Comparison of ENCODE assay signal across 14 cellular contexts in genomic region chr12:71476513-71476912, GRCh38. TPM values are rescaled to one million over a fixed set of nuclear protein-coding genes. Genes with fewer than 3 reads are reported as not detected.
DNase-seq lines count a peak whose midpoint lies in the region; ATAC-seq and TF ChIP-seq lines count a peak whose summit lies in the region.
"Had no signal": no experiment of that assay in that cellular context is flagged by ENCODE, and none has a peak within 500 bp of the region (broad histone marks: within the 10 kb centered on the region; RNA-seq: fewer than 3 reads in every experiment).

No MANE protein-coding gene starts in this region.

- DNase-seq in H4 (ENCODE audit: low spot score) (peak; percentile 88), amniotic stem cell (lab: John Stamatoyannopoulos, UW) (peak; percentile 69), glomerular visceral epithelial cell (ENCODE audit: extremely low spot score) (peak; percentile 55), smooth muscle cell (lab: John Stamatoyannopoulos, UW; ENCODE audit: unreplicated experiment) (no peak), head of caudate nucleus (no peak), NOMO-1 treated with DMSO at 0.1 percent for 48 hours (lab: John Stamatoyannopoulos, UW; ENCODE audit: unreplicated experiment) (no peak)
- no peak for DNase-seq in activated naive CD8-positive, alpha-beta T cell treated with anti-CD3 and anti-CD28 coated beads, Interleukin-2, amount 50 U/mL, for 24 hours
- DNase-seq: dorsolateral prefrontal cortex; naive thymus-derived CD4-positive, alpha-beta T cell; NCI-H1417; stimulated activated naive CD4-positive, alpha-beta T cell had no signal

- no peak overlapping the region for H3K27ac Mint-ChIP-seq in activated naive CD8-positive, alpha-beta T cell treated with anti-CD3 and anti-CD28 coated beads, Interleukin-2, amount 50 U/mL, for 24 hours
- H3K27ac Mint-ChIP-seq: activated T-helper 2 cell treated with anti-CD3 and anti-CD28 coated beads, Interferon-gamma antibody, Interleukin-2, Interleukin-4, amounts not matched to agents 10 μg/mL and 5 μg/mL and 100 μg/mL, durations not matched to agents 14 hours and 24 hours and 36 hours; naive thymus-derived CD4-positive, alpha-beta T cell had no signal

- peak overlapping the region; percentile 21 for H3K4me2 ChIP-seq in smooth muscle cell

- H4K20me1 ChIP-seq in smooth muscle cell (ENCODE audit: low read depth) = no peaks in the 10 kb centered on the region

- H2AFZ ChIP-seq in smooth muscle cell (ENCODE audit: low read depth) = no peak overlapping the region

- ATAC-seq in HG02885 (IDR thresholded peaks at IDR 0.05; ENCODE audit: poor library complexity, unreplicated experiment) = no peak
- ATAC-seq in activated naive CD8-positive, alpha-beta T cell treated with anti-CD3 and anti-CD28 coated beads, Interleukin-2, amount 50 U/mL, for 24 hours = no peak
- ATAC-seq: naive thymus-derived CD4-positive, alpha-beta T cell had no signal

- intact Hi-C loops in head of caudate nucleus (cut with DNase I) = no loop called here

- WGBS in smooth muscle cell (ENCODE audit: low lambda C conversion rate) = 21% methylated on average over 3 of the region's 3 CpGs

- H3K27me3 Mint-ChIP-seq in activated naive CD8-positive, alpha-beta T cell treated with anti-CD3 and anti-CD28 coated beads, Interleukin-2, amount 50 U/mL, for 24 hours = no peaks in the 10 kb centered on the region

- no peaks in the 10 kb centered on the region for H3K4me1 Mint-ChIP-seq in activated naive CD8-positive, alpha-beta T cell treated with anti-CD3 and anti-CD28 coated beads, Interleukin-2, amount 50 U/mL, for 24 hours

- H3K9ac ChIP-seq in smooth muscle cell (ENCODE audit: low read depth) = peak overlapping the region; percentile 25

- H3K27me3 ChIP-seq in smooth muscle cell (ENCODE audit: low read depth) = no peaks in the 10 kb centered on the region

- no peaks in the 10 kb centered on the region for H3F3A ChIP-seq in smooth muscle cell (ENCODE audit: low read depth)

- H3K36me3 ChIP-seq in smooth muscle cell (ENCODE audit: low read depth) = no peaks in the 10 kb centered on the region

- H3K79me2 ChIP-seq in smooth muscle cell (ENCODE audit: low read depth) = no peaks in the 10 kb centered on the region

- H3K9me3 Mint-ChIP-seq in activated naive CD8-positive, alpha-beta T cell treated with anti-CD3 and anti-CD28 coated beads, Interleukin-2, amount 50 U/mL, for 24 hours = no peaks in the 10 kb centered on the region
- H3K9me3 Mint-ChIP-seq: activated T-helper 2 cell treated with anti-CD3 and anti-CD28 coated beads, Interferon-gamma antibody, Interleukin-2, Interleukin-4, amounts not matched to agents 10 μg/mL and 5 μg/mL and 100 μg/mL, durations not matched to agents 14 hours and 24 hours and 36 hours had no signal

- no peaks in the 10 kb centered on the region for H3K9me3 ChIP-seq in smooth muscle cell (replicated peaks; ENCODE audit: low read depth)

- no peak overlapping the region for H3K4me3 Mint-ChIP-seq in activated naive CD8-positive, alpha-beta T cell treated with anti-CD3 and anti-CD28 coated beads, Interleukin-2, amount 50 U/mL, for 24 hours
- H3K4me3 Mint-ChIP-seq: naive thymus-derived CD4-positive, alpha-beta T cell had no signal

- H3K4me1 ChIP-seq in smooth muscle cell (ENCODE audit: low read depth) = no peaks in the 10 kb centered on the region

- H3K36me3 Mint-ChIP-seq in activated naive CD8-positive, alpha-beta T cell treated with anti-CD3 and anti-CD28 coated beads, Interleukin-2, amount 50 U/mL, for 24 hours (ENCODE audit: low read depth) = no peaks in the 10 kb centered on the region
- H3K36me3 Mint-ChIP-seq: naive thymus-derived CD4-positive, alpha-beta T cell had no signal

- peak overlapping the region; percentile 22 for H3K27ac ChIP-seq in smooth muscle cell (ENCODE audit: low read depth)

- TF ChIP-seq CTCF in smooth muscle cell (IDR thresholded peaks at IDR 0.05; ENCODE audit: borderline replicate concordance, insufficient read depth, poor library complexity, severe bottlenecking) = no peak

- no peak overlapping the region for H3K4me3 ChIP-seq in smooth muscle cell
- H3K4me3 ChIP-seq: dorsolateral prefrontal cortex had no signal

RNA-seq across cellular contexts. Expression of gene LGR5, which starts 36.9 kb away (rescaled TPM):
- total RNA-seq in H4 (2014; rRNA removed; shearing (Covaris generic)) = 0.66 and 1.2 TPM in 2 replicates
- 0.54 and 0.58 TPM in 2 replicates for total RNA-seq in smooth muscle cell
- polyA plus RNA-seq in smooth muscle cell = 0.20 and 0.30 TPM in 2 replicates
- total RNA-seq: activated T-helper 2 cell treated with anti-CD3 and anti-CD28 coated beads, Interferon-gamma antibody, Interleukin-2, Interleukin-4, amounts not matched to agents 10 μg/mL and 5 μg/mL and 100 μg/mL, durations not matched to agents 14 hours and 24 hours and 36 hours; naive thymus-derived CD4-positive, alpha-beta T cell; SK-MEL-5 had no signal
- polyA plus RNA-seq: naive thymus-derived CD4-positive, alpha-beta T cell had no signal

Comparison
In these comparisons a context has a peak if more than half of its experiments do, and no peak if none do; other contexts are left out.
1. DNase-seq: peak in H4 (single experiment), amniotic stem cell (single experiment) and glomerular visceral epithelial cell (single experiment); none in smooth muscle cell (single experiment), head of caudate nucleus (0 of 42), NOMO-1 treated with DMSO at 0.1 percent for 48 hours (single experiment) and activated naive CD8-positive, alpha-beta T cell treated with anti-CD3 and anti-CD28 coated beads, Interleukin-2, amount 50 U/mL, for 24 hours (single experiment).